In the genomic region with DNA sequence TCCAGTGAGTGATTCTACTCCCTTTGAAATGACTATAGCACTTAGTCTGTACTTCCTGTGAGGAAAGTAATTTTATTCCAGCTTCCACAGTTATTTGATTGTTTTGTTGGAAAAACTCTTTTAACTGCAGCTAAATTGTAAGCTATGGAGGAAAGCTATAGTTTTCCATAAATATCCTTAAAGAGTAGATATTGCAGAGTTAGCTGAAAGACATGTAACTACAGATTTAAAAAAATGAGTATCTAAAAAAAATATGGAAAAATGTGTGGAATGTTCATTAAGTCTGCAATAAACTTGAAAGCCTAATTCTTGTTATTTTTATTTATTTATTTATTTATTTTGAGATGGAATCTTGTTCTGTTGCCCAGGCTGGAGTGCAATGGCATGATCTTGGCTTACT, we compare ENCODE assay signal across 11 cellular contexts. TPM values are rescaled to one million over a fixed set of nuclear protein-coding genes. Genes with fewer than 3 reads are reported as not detected.
"Had no signal": no experiment of that assay in that cellular context is flagged by ENCODE, and none has a peak within 500 bp of the region (broad histone marks: within the 10 kb centered on the region; RNA-seq: fewer than 3 reads in every experiment).

No MANE protein-coding gene starts in this region.

- DNase-seq: IMR-90, Karpas-422, KBM-7, KG1 had no signal

- H3K27ac Mint-ChIP-seq: IgD-negative memory B cell had no signal

- H3K36me3 Mint-ChIP-seq: IgD-negative memory B cell had no signal

- H3K4me2 ChIP-seq: KMS-11 had no signal

- H3K27ac ChIP-seq: HL-60, KMS-11 had no signal

- H3K9me3 Mint-ChIP-seq: IgD-negative memory B cell had no signal

- H3K4me3 Mint-ChIP-seq: IgD-negative memory B cell had no signal

- ATAC-seq: HepG2, K562 had no signal

- H3K4me3 ChIP-seq: K562 had no signal

RNA-seq across cellular contexts. Expression of gene AQP4, which starts 56.8 kb away (rescaled TPM):
- total RNA-seq: HT-29, HT1080, IMR-90 had no signal
- polyA plus RNA-seq: IgD-negative memory B cell, IMR-90, K562 had no signal
